Comparison of ENCODE assay signal across 12 cellular contexts in the genomic region with DNA sequence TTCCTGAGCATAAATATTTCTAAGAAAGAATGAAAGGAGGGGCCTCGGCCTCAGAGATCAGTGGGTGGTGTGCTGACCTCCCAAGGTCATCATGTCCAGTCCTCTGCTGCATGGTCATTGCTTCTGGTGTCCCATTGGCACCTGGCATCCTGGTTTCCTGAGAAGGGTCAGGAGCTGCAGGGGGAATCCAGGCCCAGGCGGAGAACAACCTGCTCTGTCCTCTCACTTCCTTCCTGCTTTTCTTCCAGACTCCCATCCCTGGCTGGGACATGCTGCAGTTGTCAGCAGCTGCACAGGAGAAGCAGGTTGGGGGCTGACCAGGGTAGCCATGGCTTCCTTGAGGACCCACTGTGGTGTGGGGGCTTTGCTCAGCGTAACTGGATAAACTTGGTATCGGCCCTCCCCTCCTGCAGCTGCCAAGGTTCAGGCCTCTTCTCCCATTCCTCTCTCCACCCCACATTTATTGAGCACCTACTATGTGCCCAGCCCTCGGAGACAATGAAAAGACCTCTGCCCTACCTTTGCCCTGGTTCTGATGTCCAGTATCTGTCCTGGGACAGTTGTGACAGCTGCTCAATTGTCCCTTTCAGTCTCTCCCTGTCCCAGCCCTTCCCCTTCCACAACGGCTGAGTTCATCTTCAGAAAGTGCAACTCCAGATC.
DNase-seq lines count a peak whose midpoint lies in the region; ATAC-seq and TF ChIP-seq lines count a peak whose summit lies in the region.
"Had no signal": no experiment of that assay in that cellular context is flagged by ENCODE, and none has a peak within 500 bp of the region (broad histone marks: within the 10 kb centered on the region; RNA-seq: fewer than 3 reads in every experiment).

No MANE protein-coding gene starts in this region.

- H3K27ac Mint-ChIP-seq in chondrocyte (ENCODE audit: unreplicated experiment), result peak overlapping the region; percentile 78
- H3K27ac Mint-ChIP-seq: stimulated activated naive CD8-positive, alpha-beta T cell treated with anti-CD3 and anti-CD28 coated beads, Interleukin-15, Interleukin-2, amounts not matched to agents 100 ng/mL and 50 ng/mL, for 24 hours had no signal

- H3K27me3 ChIP-seq in RWPE2 (ENCODE audit: insufficient read depth, poor library complexity, severe bottlenecking), result no peaks in the 10 kb centered on the region
- H3K27me3 ChIP-seq in lower lobe of right lung (ENCODE audit: low read depth), result no peaks in the 10 kb centered on the region
- H3K27me3 ChIP-seq in MG63, result no peaks in the 10 kb centered on the region

- DNase-seq in RWPE2 (ENCODE audit: low spot score) (no peak), chondrocyte (ENCODE audit: low spot score) (no peak), lower lobe of right lung (no peak), MG63 (no peak), C1 segment of cervical spinal cord (lab: John Stamatoyannopoulos, UW) (no peak), mucosa of gallbladder (ENCODE audit: low spot score) (no peak)
- DNase-seq: NCI-H526 treated with DMSO at 0.1 percent for 48 hours; SIG-M5; stimulated activated CD4-positive, alpha-beta T cell treated with anti-CD3 and anti-CD28 coated beads, Interleukin-4, amount 100 ng/mL, for 24 hours had no signal

- H3K36me3 ChIP-seq in RWPE2 (ENCODE audit: low read depth) (no peaks in the 10 kb centered on the region), lower lobe of right lung (no peaks in the 10 kb centered on the region), MG63 (no peaks in the 10 kb centered on the region)

- TF ChIP-seq CTCF in RWPE2 (IDR thresholded peaks at IDR 0.05; ENCODE audit: poor library complexity, severe bottlenecking) (no peak), chondrocyte (IDR thresholded peaks at IDR 0.05) (no peak), lower lobe of right lung (IDR thresholded peaks at IDR 0.05) (no peak)

- ATAC-seq in RWPE2 (ENCODE audit: low read depth) (no peak), lower lobe of right lung (no peak), GM19328 (IDR thresholded peaks at IDR 0.05; ENCODE audit: unreplicated experiment) (no peak)

- H3K27ac ChIP-seq in RWPE2 (ENCODE audit: poor library complexity, severe bottlenecking) (peak overlapping the region; percentile 16), lower lobe of right lung (peak overlapping the region; percentile 78), temporal lobe (ENCODE audit: low read depth, low read length) (peak overlapping the region; percentile 44)

- H3K27me3 Mint-ChIP-seq in chondrocyte (ENCODE audit: low read depth), result no peaks in the 10 kb centered on the region

- H3K36me3 Mint-ChIP-seq in chondrocyte (ENCODE audit: low read depth), result no peaks in the 10 kb centered on the region

- H3K4me3 Mint-ChIP-seq in chondrocyte (ENCODE audit: unreplicated experiment), result no peak overlapping the region
- H3K4me3 Mint-ChIP-seq: stimulated activated naive CD8-positive, alpha-beta T cell treated with anti-CD3 and anti-CD28 coated beads, Interleukin-15, Interleukin-2, amounts not matched to agents 100 ng/mL and 50 ng/mL, for 24 hours had no signal

- intact Hi-C loops in lower lobe of right lung (cut with DNase I), result no loop called here

- H3K4me3 ChIP-seq in RWPE2 (ENCODE audit: severe bottlenecking), result no peak overlapping the region
- peak overlapping the region; percentile 8 for H3K4me3 ChIP-seq in lower lobe of right lung
- H3K4me3 ChIP-seq in MG63, result no peak overlapping the region

- no peaks in the 10 kb centered on the region for H3K9me3 Mint-ChIP-seq in chondrocyte (ENCODE audit: low read depth)
- H3K9me3 Mint-ChIP-seq: stimulated activated naive CD8-positive, alpha-beta T cell treated with anti-CD3 and anti-CD28 coated beads, Interleukin-15, Interleukin-2, amounts not matched to agents 100 ng/mL and 50 ng/mL, for 24 hours had no signal

- H3K4me1 ChIP-seq in RWPE2 (ENCODE audit: insufficient read depth, poor library complexity, severe bottlenecking), result peaks cover 6% of the 10 kb centered on the region
- peaks cover 51% of the 10 kb centered on the region for H3K4me1 ChIP-seq in lower lobe of right lung

- H3K9me3 ChIP-seq in RWPE2 (ENCODE audit: severe bottlenecking) (no peaks in the 10 kb centered on the region), lower lobe of right lung (no peaks in the 10 kb centered on the region), MG63 (no peaks in the 10 kb centered on the region)

- H3K4me1 Mint-ChIP-seq in chondrocyte (ENCODE audit: low read depth), result peaks cover 10% of the 10 kb centered on the region

Comparison
In these comparisons a context has a peak if more than half of its experiments do, and no peak if none do; other contexts are left out.
1. H3K27ac ChIP-seq: peak in every context shown above with its lines; median percentile 78 in lower lobe of right lung; 44 in temporal lobe; 16 in RWPE2.